In the genomic region with DNA sequence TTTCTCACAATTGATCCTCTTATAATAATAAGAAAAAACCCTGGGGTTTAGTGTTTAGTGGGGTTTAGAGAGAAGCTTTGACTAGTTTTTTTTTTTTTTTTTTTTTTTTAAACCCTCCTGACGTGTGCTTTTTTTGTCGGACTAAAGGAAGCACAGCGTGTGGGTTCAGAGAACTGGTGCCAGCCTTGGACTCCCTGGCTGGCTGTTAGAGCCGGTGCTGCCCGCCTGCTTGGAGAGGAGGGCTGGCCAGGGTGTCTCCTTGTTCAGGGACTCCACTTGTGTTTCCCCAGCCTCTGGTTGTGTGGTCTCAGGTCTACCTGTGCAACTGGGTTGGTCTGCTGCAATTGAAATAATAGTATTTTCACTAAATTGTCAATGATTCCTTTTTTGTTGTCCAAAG, we compare ENCODE assay signal across 23 cellular contexts. TPM values are rescaled to one million over a fixed set of nuclear protein-coding genes. Genes with fewer than 3 reads are reported as not detected.
"Had no signal": no experiment of that assay in that cellular context is flagged by ENCODE, and none has a peak within 500 bp of the region (broad histone marks: within the 10 kb centered on the region; RNA-seq: fewer than 3 reads in every experiment).

No MANE protein-coding gene starts in this region.

- H3K36me3 Mint-ChIP-seq: naive thymus-derived CD4-positive, alpha-beta T cell; neural progenitor cell had no signal

- H3K4me3 Mint-ChIP-seq: activated B cell treated with CpG ODN at 0.5 μM for 24 hours; activated CD4-positive, alpha-beta memory T cell treated with anti-CD3 and anti-CD28 coated beads, Interleukin-2, amount 10 ng/mL, durations not matched to agents 7 days and 5 days; activated naive CD4-positive, alpha-beta T cell treated with anti-CD3 and anti-CD28 coated beads for 36 hours; activated T-helper 17 cell treated with anti-CD3 and anti-CD28 coated beads, Interleukin-2, amount 50 U/mL, for 72 hours; naive thymus-derived CD4-positive, alpha-beta T cell; neural progenitor cell; stimulated activated naive CD8-positive, alpha-beta T cell treated with anti-CD3 and anti-CD28 coated beads, Interleukin-15, amount 100 ng/mL, for 72 hours had no signal

- H3K4me1 ChIP-seq: body of pancreas, colonic mucosa, neural progenitor cell, suprapubic skin had no signal

- DNase-seq: activated B cell treated with CpG ODN at 0.5 μM for 24 hours; activated CD4-positive, alpha-beta memory T cell treated with anti-CD3 and anti-CD28 coated beads, Interleukin-2, amount 10 ng/mL, durations not matched to agents 7 days and 5 days; activated CD4-positive, alpha-beta T cell treated with anti-CD3 and anti-CD28 coated beads for 4 hours; activated naive CD4-positive, alpha-beta T cell treated with anti-CD3 and anti-CD28 coated beads for 36 hours; activated T-cell treated with anti-CD3 and anti-CD28 coated beads, Interleukin-2, amount 50 U/mL, for 1 hour; colonic mucosa; mesenchymal stem cell; naive thymus-derived CD4-positive, alpha-beta T cell; stimulated activated CD4-positive, alpha-beta T cell treated with anti-CD3 and anti-CD28 coated beads, Interleukin-4, amount 100 ng/mL, for 1 hour; stimulated activated naive CD8-positive, alpha-beta T cell treated with anti-CD3 and anti-CD28 coated beads, Interleukin-15, amount 100 ng/mL, for 72 hours; trophoblast cell had no signal

- H3K27ac ChIP-seq: body of pancreas, colonic mucosa, neural progenitor cell, suprapubic skin had no signal

- H3K9me3 ChIP-seq: body of pancreas, colonic mucosa, suprapubic skin had no signal

- H3K9me3 Mint-ChIP-seq: activated B cell treated with CpG ODN at 0.5 μM for 24 hours; activated CD4-positive, alpha-beta memory T cell treated with anti-CD3 and anti-CD28 coated beads, Interleukin-2, amount 10 ng/mL, durations not matched to agents 7 days and 5 days; activated naive CD4-positive, alpha-beta T cell treated with anti-CD3 and anti-CD28 coated beads for 36 hours; activated T-helper 17 cell treated with anti-CD3 and anti-CD28 coated beads, Interleukin-2, amount 50 U/mL, for 72 hours; stimulated activated naive CD8-positive, alpha-beta T cell treated with anti-CD3 and anti-CD28 coated beads, Interleukin-15, amount 100 ng/mL, for 72 hours had no signal

- ATAC-seq: activated T-helper 17 cell treated with anti-CD3 and anti-CD28 coated beads, Interleukin-2, amount 50 U/mL, for 72 hours; body of pancreas; naive thymus-derived CD4-positive, alpha-beta T cell; sciatic nerve; stimulated activated naive CD8-positive, alpha-beta T cell treated with anti-CD3 and anti-CD28 coated beads, Interleukin-15, amount 100 ng/mL, for 72 hours had no signal

- H3K4me3 ChIP-seq: body of pancreas, colonic mucosa, neural progenitor cell, smooth muscle cell, suprapubic skin had no signal

- H3K36me3 ChIP-seq: colonic mucosa, neural progenitor cell, suprapubic skin had no signal

- H3K4me1 Mint-ChIP-seq: activated B cell treated with CpG ODN at 0.5 μM for 24 hours; activated CD4-positive, alpha-beta memory T cell treated with anti-CD3 and anti-CD28 coated beads, Interleukin-2, amount 10 ng/mL, durations not matched to agents 7 days and 5 days; activated T-helper 17 cell treated with anti-CD3 and anti-CD28 coated beads, Interleukin-2, amount 50 U/mL, for 72 hours; naive thymus-derived CD4-positive, alpha-beta T cell; stimulated activated naive CD8-positive, alpha-beta T cell treated with anti-CD3 and anti-CD28 coated beads, Interleukin-15, amount 100 ng/mL, for 72 hours had no signal

- H3K27ac Mint-ChIP-seq: activated B cell treated with CpG ODN at 0.5 μM for 24 hours; activated CD4-positive, alpha-beta memory T cell treated with anti-CD3 and anti-CD28 coated beads, Interleukin-2, amount 10 ng/mL, durations not matched to agents 7 days and 5 days; activated naive CD4-positive, alpha-beta T cell treated with anti-CD3 and anti-CD28 coated beads for 36 hours; activated T-helper 17 cell treated with anti-CD3 and anti-CD28 coated beads, Interleukin-2, amount 50 U/mL, for 72 hours; naive thymus-derived CD4-positive, alpha-beta T cell; neural progenitor cell; stimulated activated naive CD8-positive, alpha-beta T cell treated with anti-CD3 and anti-CD28 coated beads, Interleukin-15, amount 100 ng/mL, for 72 hours had no signal

- H3K27me3 ChIP-seq: body of pancreas, colonic mucosa, neural progenitor cell had no signal

RNA-seq across cellular contexts. Expression of gene ASPG, which starts 54.1 kb away (rescaled TPM):
- total RNA-seq: activated B cell treated with CpG ODN at 0.5 μM for 24 hours; activated CD4-positive, alpha-beta memory T cell treated with anti-CD3 and anti-CD28 coated beads, Interleukin-2, amount 10 ng/mL, durations not matched to agents 7 days and 5 days; activated naive CD4-positive, alpha-beta T cell treated with anti-CD3 and anti-CD28 coated beads for 36 hours; activated T-helper 17 cell treated with anti-CD3 and anti-CD28 coated beads, Interleukin-2, amount 50 U/mL, for 72 hours; epithelial cell of proximal tubule; fibroblast of lung; kidney epithelial cell; osteoblast; pulmonary artery endothelial cell; T-helper 2 cell treated with Interferon-gamma antibody and Interleukin-4, amounts not matched to agents 100 ng/mL and 5 ng/mL, for 36 hours had no signal
